Comparison of ENCODE assay signal across 1 cellular context in genomic region chr10:74439213-74439612, GRCh38.
TF ChIP-seq lines count a peak whose summit lies in the region.

No MANE protein-coding gene starts in this region.

TF ChIP-seq in K562, 482 proteins besides CTCF, POLR2A, EP300 and RAD21 (continued from another document):
- TF ChIP-seq E2F8 (IDR thresholded peaks at IDR 0.05; ENCODE audit: low read depth, partially characterized antibody) = peak; percentile 25
- TF ChIP-seq SRF (CRISPR knock-in tag; IDR thresholded peaks at IDR 0.05) = peak in 1 of 2 experiments; percentile 70; a peak in 2 of 4 replicates
- no peak for TF ChIP-seq ZKSCAN3 (CRISPR knock-in tag; IDR thresholded peaks at IDR 0.05)
- peak; percentile 76 for TF ChIP-seq ARID1B (IDR thresholded peaks at IDR 0.05)
- TF ChIP-seq SMARCA4 (IDR thresholded peaks at IDR 0.05) = 0 out of 2 replicates have a peak, but pooled peaks have one; percentile 39
- no peak for TF ChIP-seq NR0B1 (IDR thresholded peaks at IDR 0.05; ENCODE audit: partially characterized antibody)
- peak; percentile 20; the same call in 1 of the 2 replicates for TF ChIP-seq TCF3 (CRISPR knock-in tag; IDR thresholded peaks at IDR 0.05)
- TF ChIP-seq SIRT6 (IDR thresholded peaks at IDR 0.05; ENCODE audit: low read depth, low read length) = no peak
- peak; percentile 50 for TF ChIP-seq CBFA2T2 (conservative IDR thresholded peaks at IDR 0.05)
- TF ChIP-seq CHD1 (IDR thresholded peaks at IDR 0.05; ENCODE audit: low read length) = no peak
- TF ChIP-seq MEIS2 (IDR thresholded peaks at IDR 0.05; ENCODE audit: partially characterized antibody) = peak; percentile 84
- no peak for TF ChIP-seq YBX1 (IDR thresholded peaks at IDR 0.05)
- no peak for TF ChIP-seq HDAC6 (IDR thresholded peaks at IDR 0.05; ENCODE audit: low read depth, low read length)
- TF ChIP-seq SETDB1 (IDR thresholded peaks at IDR 0.05; ENCODE audit: low read length) = no peak
- TF ChIP-seq SMAD4 (CRISPR knock-in tag; conservative IDR thresholded peaks at IDR 0.05) = peak; percentile 44; the same call in 1 of the 2 replicates
- TF ChIP-seq HOXB6 (CRISPR knock-in tag; IDR thresholded peaks at IDR 0.05; ENCODE audit: borderline replicate concordance) = no peak
- TF ChIP-seq SREBF1 (IDR thresholded peaks at IDR 0.05; ENCODE audit: borderline replicate concordance, low read depth, low read length) = no peak
- TF ChIP-seq FOXM1 (IDR thresholded peaks at IDR 0.05; ENCODE audit: low read depth) = peak; percentile 62; the same call in 1 of the 2 replicates
- no peak for TF ChIP-seq FOXM1 (CRISPR knock-in tag; IDR thresholded peaks at IDR 0.05; ENCODE audit: low read depth)
- TF ChIP-seq CEBPB (tag; IDR thresholded peaks at IDR 0.05) = no peak
- TF ChIP-seq LARP7 (IDR thresholded peaks at IDR 0.05) = no peak
- peak; percentile 46; the same call in 1 of the 2 replicates for TF ChIP-seq STAT5A (IDR thresholded peaks at IDR 0.05; ENCODE audit: borderline replicate concordance, low read length)
- TF ChIP-seq KDM1A (IDR thresholded peaks at IDR 0.05) = peak; percentile 72 to 81; a peak in 3 of 4 replicates
- peak; percentile 55 for TF ChIP-seq TAL1 (IDR thresholded peaks at IDR 0.05)
- peak; percentile 19; the same call in 1 of the 2 replicates for TF ChIP-seq CTBP1 (IDR thresholded peaks at IDR 0.05; ENCODE audit: borderline replicate concordance)
- no peak for TF ChIP-seq NFE2L1 (tag; IDR thresholded peaks at IDR 0.05; ENCODE audit: borderline replicate concordance, low read depth)
- peak; percentile 77 for TF ChIP-seq CBFA2T3 (IDR thresholded peaks at IDR 0.05)
- TF ChIP-seq GTF2E2 (tag; IDR thresholded peaks at IDR 0.05) = no peak
- no peak for TF ChIP-seq CBX5 (IDR thresholded peaks at IDR 0.05; ENCODE audit: borderline replicate concordance, low read depth)
- TF ChIP-seq ZNF586 (CRISPR knock-in tag; conservative IDR thresholded peaks at IDR 0.05) = no peak
- TF ChIP-seq GABPA (tag; conservative IDR thresholded peaks at IDR 0.05; ENCODE audit: low read depth) = peak; percentile 56
- TF ChIP-seq PML (IDR thresholded peaks at IDR 0.05; ENCODE audit: low read length) = peak; percentile 69; the same call in 1 of the 2 replicates
- peak in 1 of 2 experiments; percentile 70; a peak in 2 of 4 replicates for TF ChIP-seq RCOR1 (IDR thresholded peaks at IDR 0.05; ENCODE audit: borderline replicate concordance in 1 of 2, low read depth in 2 of 2, low read length in 2 of 2)
- TF ChIP-seq TEAD4 (IDR thresholded peaks at IDR 0.05; ENCODE audit: low read length) = peak; percentile 79
- no peak for TF ChIP-seq TEAD4 (CRISPR knock-in tag; IDR thresholded peaks at IDR 0.05; ENCODE audit: borderline replicate concordance)
- no peak for TF ChIP-seq BMI1 (IDR thresholded peaks at IDR 0.05; ENCODE audit: low read length)
- TF ChIP-seq GMEB1 (CRISPR knock-in tag; IDR thresholded peaks at IDR 0.05) = no peak
- no peak for TF ChIP-seq ZNF263 (CRISPR knock-in tag; IDR thresholded peaks at IDR 0.05; ENCODE audit: borderline replicate concordance)
- peak; percentile 19; the same call in 1 of the 2 replicates for TF ChIP-seq MTA1 (IDR thresholded peaks at IDR 0.05; ENCODE audit: borderline replicate concordance)
- TF ChIP-seq ETV1 (tag; conservative IDR thresholded peaks at IDR 0.05; ENCODE audit: low read depth) = peak; percentile 72
- TF ChIP-seq BRF1 (IDR thresholded peaks at IDR 0.05; ENCODE audit: borderline replicate concordance, extremely low read depth, insufficient read length) = no peak
- no peak for TF ChIP-seq COPS2 (conservative IDR thresholded peaks at IDR 0.05)
- TF ChIP-seq HES1 (IDR thresholded peaks at IDR 0.05; ENCODE audit: low read depth) = 0 out of 2 replicates have a peak, but pooled peaks have one; percentile 40
- TF ChIP-seq VEZF1 (CRISPR knock-in tag; IDR thresholded peaks at IDR 0.05) = no peak
- no peak for TF ChIP-seq TARDBP (IDR thresholded peaks at IDR 0.05)
- TF ChIP-seq LEF1 (IDR thresholded peaks at IDR 0.05) = 0 out of 2 replicates have a peak, but pooled peaks have one; percentile 26
- peak; percentile 13 for TF ChIP-seq HDAC3 (IDR thresholded peaks at IDR 0.05; ENCODE audit: borderline replicate concordance, partially characterized antibody)
- TF ChIP-seq KDM2B (CRISPR knock-in tag; IDR thresholded peaks at IDR 0.05) = no peak
- no peak for TF ChIP-seq BCL6 (CRISPR knock-in tag; IDR thresholded peaks at IDR 0.05)
- peak in 1 of 2 experiments; percentile 45; a peak in 1 of 4 replicates for TF ChIP-seq HDAC1 (IDR thresholded peaks at IDR 0.05)
- no peak for TF ChIP-seq NFIC (IDR thresholded peaks at IDR 0.05)
- peak; percentile 48 for TF ChIP-seq DPF2 (IDR thresholded peaks at IDR 0.05)
